17 cellular contexts compared by ENCODE assay signal in genomic region chr6:162053084-162053483, GRCh38.
DNase-seq lines count a peak whose midpoint lies in the region; ATAC-seq, FAIRE-seq and TF ChIP-seq lines count a peak whose summit lies in the region.
"Had no signal": no experiment of that assay in that cellular context is flagged by ENCODE, and none has a peak within 500 bp of the region (broad histone marks: within the 10 kb centered on the region; RNA-seq: fewer than 3 reads in every experiment).

No MANE protein-coding gene starts in this region.

- CTCF ChIA-PET in HepG2 (lab: Yijun Ruan, JAX; ENCODE audit: low intra/inter-chr PET ratio, low total read pairs), result no interaction called here

- H4K20me1 ChIP-seq in HepG2 (ENCODE audit: insufficient read depth, low read length), result no peaks in the 10 kb centered on the region

- WGBS in liver, result 38% methylated on average over 7 of the region's 7 CpGs
- WGBS in HepG2 (ENCODE audit: low lambda C conversion rate), result 72% methylated on average over 7 of the region's 7 CpGs
- WGBS in pancreas, 2 donors, result 35 to 37% methylated on average over 7 of the region's 7 CpGs

- H3K4me1 ChIP-seq in liver (ENCODE audit: control insufficient read depth in 4 of 4, insufficient read depth in 4 of 4, low read length in 3 of 4) (peaks cover 0 to 18% (median 8%) of the 10 kb centered on the region in 4 donors), HepG2 (ENCODE audit: insufficient read depth, low read length) (peaks cover 23% of the 10 kb centered on the region), pancreas (peaks cover 6 to 27% (median 13%) of the 10 kb centered on the region in 3 donors)

- H3K27ac ChIP-seq in liver (ENCODE audit: low read depth in 1 of 2, low read length in 2 of 2) (no peak overlapping the region), HepG2 (ENCODE audit: extremely low read length, insufficient read depth, low read length) (no peak overlapping the region), pancreas (peak overlapping the region in 2 of 4 donors; percentile 15 to 49)
- H3K27ac ChIP-seq: 22Rv1 had no signal

- H3K9me3 ChIP-seq in liver (ENCODE audit: control insufficient read depth in 4 of 4, low read length in 3 of 4) (no peaks in the 10 kb centered on the region), HepG2 (ENCODE audit: low read length) (no peaks in the 10 kb centered on the region), pancreas (no peaks in the 10 kb centered on the region)
- H3K9me3 ChIP-seq: A549 had no signal

- in situ Hi-C loops in HepG2 (cut with HindIII; ENCODE audit: extremely low pct_ligation_motif_present, low pct_unique_long_range_greater_than_20kb), result no loop called here

- H3K27me3 ChIP-seq in liver (ENCODE audit: control insufficient read depth in 4 of 4, insufficient read depth in 4 of 4, low read length in 3 of 4), result no peaks in the 10 kb centered on the region
- H3K27me3 ChIP-seq in HepG2 (ENCODE audit: control insufficient read depth in 1 of 2, insufficient read depth in 2 of 2, low read length in 2 of 2), result no peaks in the 10 kb centered on the region; a peak in 1 of 5 replicates
- H3K27me3 ChIP-seq in pancreas, result no peaks in the 10 kb centered on the region

- BruUV-seq in HepG2 (replicated peaks; lab: Mats Ljungman, UMichigan), result no TSS peak

- H3K4me3 ChIP-seq in liver (ENCODE audit: low read depth in 1 of 3, low read length in 3 of 3) (no peak overlapping the region), HepG2 (replicated peaks in 1 of 3; ENCODE audit: insufficient read depth in 1 of 3, low read depth in 2 of 3, low read length in 3 of 3) (no peak overlapping the region), pancreas (peak overlapping the region in 1 of 4 donors; percentile 6)
- H3K4me3 ChIP-seq: A549, GM12878 had no signal

- no peak for FAIRE-seq in HepG2 (lab: Jason Lieb, UNC)
- no peak for FAIRE-seq in pancreas (lab: Jason Lieb, UNC)
- no peak for FAIRE-seq in H54 (lab: Jason Lieb, UNC)
- FAIRE-seq: A549, GM12878 had no signal

- TF ChIP-seq RAD21 in liver (IDR thresholded peaks at IDR 0.05), result peak in 1 of 2 donors; percentile 13
- no peak for TF ChIP-seq RAD21 in HepG2 (CRISPR knock-in tag; IDR thresholded peaks at IDR 0.05)

- H3K79me2 ChIP-seq in HepG2 (ENCODE audit: insufficient read depth, low read length), result no peaks in the 10 kb centered on the region

- POLR2A ChIA-PET in HepG2 (lab: Yijun Ruan, JAX), result no interaction called here

- no peak for TF ChIP-seq EP300 in HepG2 (IDR thresholded peaks at IDR 0.05; ENCODE audit: low read depth in 2 of 2, low read length in 2 of 2)
- TF ChIP-seq EP300 in HepG2 (CRISPR knock-in tag; IDR thresholded peaks at IDR 0.05; ENCODE audit: borderline replicate concordance), result no peak

- H3K9ac ChIP-seq in liver (ENCODE audit: low read depth in 1 of 2, low read length in 2 of 2), result no peak overlapping the region
- H3K9ac ChIP-seq in HepG2 (ENCODE audit: insufficient read depth, low read depth, low read length), result no peak overlapping the region

- intact Hi-C loops in HepG2 (cut with micrococcal nuclease; ENCODE audit: unreplicated experiment) (no loop called here), left ventricle myocardium superior (cut with micrococcal nuclease) (no loop called here), pancreas (cut with DNase I) (no loop called here)

- DNase-seq in NCI-H82 (lab: John Stamatoyannopoulos, UW) (peak; percentile 30), NCI-H82 treated with DMSO at 0.1 percent for 48 hours (lab: John Stamatoyannopoulos, UW; ENCODE audit: unreplicated experiment) (no peak), HepG2 (ENCODE audit: low spot score) (no peak), left ventricle myocardium superior (no peak), pancreas (peak in 3 of 6 donors; percentile 47 to 74 (median 65)), H54 (ENCODE audit: insufficient read length, low spot score) (no peak), NCI-H1436 (lab: John Stamatoyannopoulos, UW) (no peak)
- DNase-seq: AML-193; Calu3; CD8-positive, alpha-beta T cell; DMS79 treated with DMSO at 0.1 percent for 48 hours; GOT3; H9 had no signal

- no peak overlapping the region for H3K4me2 ChIP-seq in HepG2 (ENCODE audit: low read depth, low read length)
- H3K4me2 ChIP-seq: A549 had no signal

- no peak for ATAC-seq in HepG2
- ATAC-seq in left ventricle myocardium superior, result peak; percentile 55
- peak; percentile 77 to 89 (median 84) for ATAC-seq in pancreas
- ATAC-seq: A549; CD8-positive, alpha-beta T cell; GM12878 had no signal

- no peak overlapping the region for H2AFZ ChIP-seq in HepG2 (ENCODE audit: low read length)

- no peaks in the 10 kb centered on the region for H3K36me3 ChIP-seq in liver (ENCODE audit: control insufficient read depth in 4 of 4, insufficient read depth in 3 of 4, low read depth in 1 of 4, low read length in 3 of 4)
- no peaks in the 10 kb centered on the region for H3K36me3 ChIP-seq in HepG2 (replicated peaks in 1 of 2; ENCODE audit: control insufficient read depth in 1 of 2, insufficient read depth in 2 of 2, low read length in 2 of 2)
- no peaks in the 10 kb centered on the region for H3K36me3 ChIP-seq in pancreas

- TF ChIP-seq CTCF in liver (IDR thresholded peaks at IDR 0.05; ENCODE audit: low read depth, low read length, missing input control) (no peak), HepG2 (CRISPR knock-in tag; IDR thresholded peaks at IDR 0.05) (no peak), pancreas (IDR thresholded peaks at IDR 0.05) (no peak)

- TF ChIP-seq POLR2A in HepG2 (IDR thresholded peaks at IDR 0.05; ENCODE audit: insufficient read depth in 1 of 2, low read depth in 2 of 2, low read length in 2 of 2) (no peak), H54 (IDR thresholded peaks at IDR 0.05; ENCODE audit: low read depth, low read length) (no peak)

TF ChIP-seq in liver, 16 proteins besides CTCF, POLR2A, EP300 and RAD21 (continues in another document):
- TF ChIP-seq ATF3 (IDR thresholded peaks at IDR 0.05) (no peak), HNF4G (IDR thresholded peaks at IDR 0.05) (no peak), RXRA (IDR thresholded peaks at IDR 0.05) (peak in 1 of 2 donors; percentile 18), SP1 (IDR thresholded peaks at IDR 0.05) (no peak), TAF1 (conservative IDR thresholded peaks at IDR 0.05) (no peak), HNF4A (conservative IDR thresholded peaks at IDR 0.05) (peak in 1 of 2 donors; percentile 24), MAX (IDR thresholded peaks at IDR 0.05) (peak; percentile 7), JUND (IDR thresholded peaks at IDR 0.05) (no peak), YY1 (IDR thresholded peaks at IDR 0.05) (peak; percentile 20), FOXA1 (IDR thresholded peaks at IDR 0.05) (peak; percentile 49), FOXA2 (IDR thresholded peaks at IDR 0.05) (peak; percentile 43)

TF ChIP-seq in HepG2, 621 proteins besides CTCF, POLR2A, EP300 and RAD21:
- no peak for TF ChIP-seq SOX5 (CRISPR knock-in tag; IDR thresholded peaks at IDR 0.05; ENCODE audit: borderline replicate concordance)
- no peak for TF ChIP-seq ZNF879 (CRISPR knock-in tag; IDR thresholded peaks at IDR 0.05)
- no peak for TF ChIP-seq MXD3 (CRISPR knock-in tag; IDR thresholded peaks at IDR 0.05)
- TF ChIP-seq FOXK2 (IDR thresholded peaks at IDR 0.05), result no peak
- no peak for TF ChIP-seq RELA (CRISPR knock-in tag; IDR thresholded peaks at IDR 0.05)
- no peak for TF ChIP-seq ISL2 (CRISPR knock-in tag; IDR thresholded peaks at IDR 0.05)
